In the genomic region with DNA sequence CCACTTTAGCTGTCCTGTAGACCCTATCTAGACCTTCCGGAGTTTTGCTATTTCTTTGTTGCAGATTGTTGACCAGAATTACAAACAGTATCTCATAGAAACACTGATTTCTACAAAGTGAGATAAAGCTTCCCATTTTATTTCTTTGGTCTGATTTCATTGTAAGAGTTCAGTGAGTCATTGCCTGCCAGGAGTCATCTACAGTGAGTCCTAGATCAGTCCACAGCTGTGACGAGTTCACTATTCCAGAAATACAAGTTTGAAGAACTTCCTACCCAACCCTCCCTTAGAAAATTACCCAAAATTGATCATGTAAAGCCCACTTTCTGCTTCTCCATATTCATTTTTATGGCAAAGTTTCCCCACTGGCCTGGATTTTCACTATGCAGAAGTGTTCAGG, we compare ENCODE assay signal across 18 cellular contexts.
DNase-seq lines count a peak whose midpoint lies in the region.
"Had no signal": no experiment of that assay in that cellular context is flagged by ENCODE, and none has a peak within 500 bp of the region (broad histone marks: within the 10 kb centered on the region; RNA-seq: fewer than 3 reads in every experiment).

No MANE protein-coding gene starts in this region.

- DNase-seq in HT1080 (ENCODE audit: low read depth), result peak; percentile 38
- DNase-seq in amniotic stem cell (lab: John Stamatoyannopoulos, UW), result peak; percentile 33
- peak; percentile 13 for DNase-seq in fibroblast of peridontal ligament (ENCODE audit: extremely low read depth)
- peak; percentile 28 for DNase-seq in stromal cell of bone marrow (ENCODE audit: low read depth)
- DNase-seq in hepatic stellate cell (ENCODE audit: low spot score), result no peak
- DNase-seq in putamen (ENCODE audit: low spot score), result no peak
- no peak for DNase-seq in NCI-H2171 treated with DMSO at 0.1 percent for 48 hours (lab: John Stamatoyannopoulos, UW)
- DNase-seq: Calu3; CD8-positive, alpha-beta T cell; DMS53; EL; IMR-90; MM.1S; NCI-H1092 treated with DMSO at 0.1 percent for 48 hours; NCI-H146; NCI-H2081; NCI-H446 treated with DMSO at 0.1 percent for 48 hours; SHP77 had no signal

Comparison
In these comparisons a context has a peak if more than half of its experiments do, and no peak if none do; other contexts are left out.
1. DNase-seq: peak in HT1080 (single experiment), amniotic stem cell (single experiment), fibroblast of peridontal ligament (single experiment) and stromal cell of bone marrow (single experiment); none in hepatic stellate cell (single experiment), putamen (single experiment) and NCI-H2171 treated with DMSO at 0.1 percent for 48 hours (single experiment).